Comparison of ENCODE assay signal across 10 cellular contexts in the genomic region with DNA sequence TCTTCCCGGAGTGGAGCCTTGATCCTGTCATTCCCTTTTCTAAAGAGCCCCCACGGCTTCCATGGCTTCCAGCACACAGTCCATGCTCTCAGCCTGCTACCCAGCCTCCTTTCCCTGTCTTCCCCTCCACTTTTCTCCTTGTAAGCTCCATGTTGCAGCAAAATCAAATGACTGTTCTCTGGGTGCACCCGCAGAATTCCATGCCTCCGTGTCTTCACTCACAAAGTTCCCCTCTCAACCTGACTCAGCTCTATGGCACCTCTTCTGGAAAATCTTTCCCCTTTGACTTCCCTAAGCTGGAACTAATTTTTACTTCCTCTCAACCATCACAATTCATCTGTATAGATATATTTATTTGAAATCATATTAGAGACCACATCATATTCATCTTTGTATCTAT. TPM values are rescaled to one million over a fixed set of nuclear protein-coding genes. Genes with fewer than 3 reads are reported as not detected.
DNase-seq lines count a peak whose midpoint lies in the region; ATAC-seq and TF ChIP-seq lines count a peak whose summit lies in the region.
"Had no signal": no experiment of that assay in that cellular context is flagged by ENCODE, and none has a peak within 500 bp of the region (broad histone marks: within the 10 kb centered on the region; RNA-seq: fewer than 3 reads in every experiment).

No MANE protein-coding gene starts in this region.

- 75 to 89% methylated on average over 4 of the region's 4 CpGs for WGBS in sigmoid colon, 2 donors

- H3K9me3 ChIP-seq in BLaER1 treated with 17β-estradiol and CSF1 and Interleukin-3, amounts not matched to agents 10 nM and 100 nM (replicated peaks in 1 of 11), result no peaks in the 10 kb centered on the region
- H3K9me3 ChIP-seq in NT2/D1 (ENCODE audit: insufficient read depth, low read length) (no peaks in the 10 kb centered on the region), sigmoid colon (no peaks in the 10 kb centered on the region)

- POLR2A ChIA-PET in activated CD4-positive, alpha-beta T cell treated with anti-CD3 and anti-CD28 coated beads, Interleukin-2, amount 10 ng/mL, durations not matched to agents 7 days and 5 days (lab: Charles Lee), result no interaction called here
- POLR2A ChIA-PET in naive thymus-derived CD8-positive, alpha-beta T cell (lab: Charles Lee), result no interaction called here

- H3K4me1 ChIP-seq in BLaER1 treated with 17β-estradiol and CSF1 and Interleukin-3, amounts not matched to agents 10 nM and 100 nM, result peaks cover 41 to 68% (median 59%) of the 10 kb centered on the region in 10 experiments
- H3K4me1 ChIP-seq in NT2/D1 (ENCODE audit: insufficient read depth, insufficient read length) (no peaks in the 10 kb centered on the region), sigmoid colon (peaks cover 0 to 71% (median 60%) of the 10 kb centered on the region in 4 donors)

- H4K20me1 ChIP-seq in BLaER1 treated with 17β-estradiol and CSF1 and Interleukin-3, amounts not matched to agents 10 nM and 100 nM, result peaks cover 64 to 74% (median 73%) of the 10 kb centered on the region in 11 experiments

- H3K4me3 Mint-ChIP-seq in activated CD4-positive, alpha-beta T cell treated with anti-CD3 and anti-CD28 coated beads, Interleukin-2, amount 10 ng/mL, durations not matched to agents 7 days and 5 days, result no peak overlapping the region
- H3K4me3 Mint-ChIP-seq in naive thymus-derived CD8-positive, alpha-beta T cell, result no peak overlapping the region

- peaks cover 0 to 14% (median 9%) of the 10 kb centered on the region in 11 experiments; a peak in 16 of 22 replicates for H3K27me3 ChIP-seq in BLaER1 treated with 17β-estradiol and CSF1 and Interleukin-3, amounts not matched to agents 10 nM and 100 nM
- H3K27me3 ChIP-seq in NT2/D1 (ENCODE audit: insufficient read depth, insufficient read length) (peaks cover 14% of the 10 kb centered on the region), sigmoid colon (no peaks in the 10 kb centered on the region)

- TF ChIP-seq CTCF in sigmoid colon (IDR thresholded peaks at IDR 0.05), result no peak

- H3K27ac Mint-ChIP-seq in activated CD4-positive, alpha-beta T cell treated with anti-CD3 and anti-CD28 coated beads, Interleukin-2, amount 10 ng/mL, durations not matched to agents 7 days and 5 days, result no peak overlapping the region
- H3K27ac Mint-ChIP-seq in naive thymus-derived CD8-positive, alpha-beta T cell, result peak overlapping the region in 1 of 10 donors; percentile 4

- peak overlapping the region; percentile 89 to 98 (median 94) for H3K4me2 ChIP-seq in BLaER1 treated with 17β-estradiol and CSF1 and Interleukin-3, amounts not matched to agents 10 nM and 100 nM

- CTCF ChIA-PET in activated CD4-positive, alpha-beta T cell treated with anti-CD3 and anti-CD28 coated beads, Interleukin-2, amount 10 ng/mL, durations not matched to agents 7 days and 5 days (lab: Charles Lee), result interaction anchor here (0.6 to 1.7 kb wide), 2 partner anchors 11 to 702 kb away, joined by 4 to 5 read pairs; no protein-coding TSS in a partner anchor

- no peak for ATAC-seq in naive thymus-derived CD8-positive, alpha-beta T cell
- ATAC-seq: HCT116 had no signal

- DNase-seq in NT2/D1 (ENCODE audit: low read depth, low spot score), result no peak
- peak; percentile 63 for DNase-seq in fibroblast of gingiva (ENCODE audit: low read depth)
- DNase-seq in sigmoid colon, result no peak
- DNase-seq in activated CD4-positive, alpha-beta T cell treated with anti-CD3 and anti-CD28 coated beads, Interleukin-2, amount 10 ng/mL, durations not matched to agents 7 days and 5 days, result no peak
- no peak for DNase-seq in naive thymus-derived CD8-positive, alpha-beta T cell
- no peak for DNase-seq in NOMO-1 treated with dmso at 0.1 percent for 144 hours (lab: John Stamatoyannopoulos, UW; ENCODE audit: unreplicated experiment)
- DNase-seq in NCI-H2227 treated with DMSO at 0.1 percent for 48 hours (lab: John Stamatoyannopoulos, UW), result no peak

- TF ChIP-seq POLR2A in sigmoid colon (IDR thresholded peaks at IDR 0.05), result no peak

- no peak for TF ChIP-seq EP300 in sigmoid colon (IDR thresholded peaks at IDR 0.05)

- intact Hi-C loops in sigmoid colon (cut with DNase I), result loop anchor here (10.0 kb wide), 3 partner anchors 248 to 822 kb away; a partner anchor contains a TSS

- H3K9me3 Mint-ChIP-seq in activated CD4-positive, alpha-beta T cell treated with anti-CD3 and anti-CD28 coated beads, Interleukin-2, amount 10 ng/mL, durations not matched to agents 7 days and 5 days, result no peaks in the 10 kb centered on the region
- H3K9me3 Mint-ChIP-seq in naive thymus-derived CD8-positive, alpha-beta T cell, result no peaks in the 10 kb centered on the region

- peak overlapping the region in 8 of 11 experiments; percentile 1 to 99 (median 20); a peak in 10 of 22 replicates for H3K9ac ChIP-seq in BLaER1 treated with 17β-estradiol and CSF1 and Interleukin-3, amounts not matched to agents 10 nM and 100 nM
- peak overlapping the region; percentile 16 for H3K9ac ChIP-seq in NT2/D1 (ENCODE audit: insufficient read length, low read depth)

- peaks cover 27% of the 10 kb centered on the region for H3K4me1 Mint-ChIP-seq in activated CD4-positive, alpha-beta T cell treated with anti-CD3 and anti-CD28 coated beads, Interleukin-2, amount 10 ng/mL, durations not matched to agents 7 days and 5 days
- peaks cover 8 to 37% (median 18%) of the 10 kb centered on the region in 4 donors for H3K4me1 Mint-ChIP-seq in naive thymus-derived CD8-positive, alpha-beta T cell

- H3K27me3 Mint-ChIP-seq in activated CD4-positive, alpha-beta T cell treated with anti-CD3 and anti-CD28 coated beads, Interleukin-2, amount 10 ng/mL, durations not matched to agents 7 days and 5 days, result peaks cover 8% of the 10 kb centered on the region
- peaks cover 0 to 18% (median 4%) of the 10 kb centered on the region in 5 donors for H3K27me3 Mint-ChIP-seq in naive thymus-derived CD8-positive, alpha-beta T cell

- no peaks in the 10 kb centered on the region for H3K36me3 Mint-ChIP-seq in activated CD4-positive, alpha-beta T cell treated with anti-CD3 and anti-CD28 coated beads, Interleukin-2, amount 10 ng/mL, durations not matched to agents 7 days and 5 days (ENCODE audit: low read depth)
- peaks cover 0 to 2% (median 0%) of the 10 kb centered on the region in 3 donors for H3K36me3 Mint-ChIP-seq in naive thymus-derived CD8-positive, alpha-beta T cell

- peak overlapping the region in 6 of 10 experiments; percentile 11 to 96 (median 92); a peak in 6 of 20 replicates for H3K4me3 ChIP-seq in BLaER1 treated with 17β-estradiol and CSF1 and Interleukin-3, amounts not matched to agents 10 nM and 100 nM
- H3K4me3 ChIP-seq in NT2/D1 (ENCODE audit: insufficient read length, low read depth) (no peak overlapping the region), sigmoid colon (no peak overlapping the region)
- H3K4me3 ChIP-seq: skin epidermis had no signal

- H3K27ac ChIP-seq in BLaER1 treated with 17β-estradiol and CSF1 and Interleukin-3, amounts not matched to agents 10 nM and 100 nM, result peak overlapping the region in 2 of 11 experiments; percentile 33 to 99; a peak in 3 of 22 replicates
- H3K27ac ChIP-seq in sigmoid colon, result peak overlapping the region; percentile 94 to 99 (median 97)

- peaks cover 0 to 31% (median 10%) of the 10 kb centered on the region in 11 experiments; a peak in 17 of 22 replicates for H3K36me3 ChIP-seq in BLaER1 treated with 17β-estradiol and CSF1 and Interleukin-3, amounts not matched to agents 10 nM and 100 nM
- peaks cover 4% of the 10 kb centered on the region for H3K36me3 ChIP-seq in NT2/D1 (ENCODE audit: insufficient read depth, insufficient read length, low read length)
- H3K36me3 ChIP-seq in sigmoid colon, result no peaks in the 10 kb centered on the region

RNA-seq across cellular contexts. Expression of a gene that starts 3.5 kb away (rescaled TPM):
- total RNA-seq in sigmoid colon, result 100 to 1,000 TPM in 1 of 4 donors, 10 to 100 TPM in 3; 79.2 to 102 (median 82.7) TPM
- 10 to 100 TPM in 2 of 3 donors, 1 to 10 TPM in 1; 7.9 to 18.6 (median 14.8) TPM for polyA plus RNA-seq in sigmoid colon
- total RNA-seq in activated CD4-positive, alpha-beta T cell treated with anti-CD3 and anti-CD28 coated beads, Interleukin-2, amount 10 ng/mL, durations not matched to agents 7 days and 5 days, result 1 to 10 TPM; 5.8 to 6.7 TPM
- 1 to 10 TPM; 2.3 to 2.7 TPM for total RNA-seq in naive thymus-derived CD8-positive, alpha-beta T cell
- polyA plus RNA-seq in naive thymus-derived CD8-positive, alpha-beta T cell, result under 1 TPM; 0.09 to 0.36 (median 0.32) TPM

Comparison
In these comparisons a context has a peak if more than half of its experiments do, and no peak if none do; other contexts are left out.
1. H3K4me3 ChIP-seq: peak in BLaER1 treated with 17β-estradiol and CSF1 and Interleukin-3, amounts not matched to agents 10 nM and 100 nM (6 of 10); none in NT2/D1 (single experiment) and sigmoid colon (0 of 4).
2. RNA of a gene that starts 3.5 kb away (total RNA-seq): 79.2 to 102 TPM in sigmoid colon; 5.8 to 6.7 TPM in activated CD4-positive, alpha-beta T cell treated with anti-CD3 and anti-CD28 coated beads, Interleukin-2, amount 10 ng/mL, durations not matched to agents 7 days and 5 days and 2.3 to 2.7 TPM in naive thymus-derived CD8-positive, alpha-beta T cell; every median in the first group is over 10 times any median in the second.